24 cellular contexts compared by ENCODE assay signal in genomic region chr12:46649433-46649832, GRCh38.
"Had no signal": no experiment of that assay in that cellular context is flagged by ENCODE, and none has a peak within 500 bp of the region (broad histone marks: within the 10 kb centered on the region; RNA-seq: fewer than 3 reads in every experiment).

No MANE protein-coding gene starts in this region.

- H3K27ac Mint-ChIP-seq: dendritic cell treated with granulocyte-macrophage colony-stimulating factor and Interleukin-4, amounts not matched to agents 40 ng/mL and 50 ng/mL, for 4 days; effector memory CD8-positive, alpha-beta T cell; endodermal cell had no signal

- DNase-seq: colonic mucosa; cortex of kidney; dermis blood vessel endothelial cell; dorsolateral prefrontal cortex; effector CD4-positive, alpha-beta T cell; effector CD8-positive, alpha-beta T cell; effector memory CD4-positive, alpha-beta T cell; effector memory CD8-positive, alpha-beta T cell; endodermal cell; erythroblast; esophagus squamous epithelium; foreskin fibroblast; foreskin keratinocyte; gastrocnemius medialis; glutamatergic neuron; head of caudate nucleus; heart left ventricle; heart right ventricle had no signal

- H3K4me3 ChIP-seq: colonic mucosa, coronary artery, dorsolateral prefrontal cortex, esophagus muscularis mucosa, esophagus squamous epithelium, gastrocnemius medialis, gastroesophageal sphincter, heart left ventricle, heart right ventricle had no signal

- H3K4me3 Mint-ChIP-seq: dendritic cell treated with granulocyte-macrophage colony-stimulating factor and Interleukin-4, amounts not matched to agents 40 ng/mL and 50 ng/mL, for 4 days; effector memory CD8-positive, alpha-beta T cell; endodermal cell had no signal

- H3K27ac ChIP-seq: colonic mucosa, coronary artery, dorsolateral prefrontal cortex, epithelial cell of prostate, esophagus muscularis mucosa, esophagus squamous epithelium, foreskin keratinocyte, gastrocnemius medialis, gastroesophageal sphincter, heart left ventricle, heart right ventricle had no signal

- H3K4me1 ChIP-seq: colonic mucosa, esophagus muscularis mucosa, esophagus squamous epithelium, foreskin keratinocyte, gastrocnemius medialis, gastroesophageal sphincter, heart right ventricle had no signal

- H3K36me3 ChIP-seq: colonic mucosa, esophagus muscularis mucosa, esophagus squamous epithelium, gastrocnemius medialis, gastroesophageal sphincter, heart left ventricle, heart right ventricle had no signal

- H3K27me3 Mint-ChIP-seq: dendritic cell treated with granulocyte-macrophage colony-stimulating factor and Interleukin-4, amounts not matched to agents 40 ng/mL and 50 ng/mL, for 4 days had no signal

- H3K4me1 Mint-ChIP-seq: endodermal cell had no signal

- H3K9me3 ChIP-seq: colonic mucosa, esophagus muscularis mucosa, esophagus squamous epithelium, gastrocnemius medialis, gastroesophageal sphincter, heart left ventricle, heart right ventricle had no signal

- H3K9me3 Mint-ChIP-seq: dendritic cell treated with granulocyte-macrophage colony-stimulating factor and Interleukin-4, amounts not matched to agents 40 ng/mL and 50 ng/mL, for 4 days; effector memory CD8-positive, alpha-beta T cell had no signal

- H3K27me3 ChIP-seq: colonic mucosa, dorsolateral prefrontal cortex, esophagus muscularis mucosa, esophagus squamous epithelium, foreskin keratinocyte, gastrocnemius medialis, gastroesophageal sphincter, heart left ventricle, heart right ventricle had no signal

- ATAC-seq: effector memory CD8-positive, alpha-beta T cell; esophagus mucosa; foreskin keratinocyte; gastrocnemius medialis; gastroesophageal sphincter; heart left ventricle; heart right ventricle had no signal
